In the genomic region with DNA sequence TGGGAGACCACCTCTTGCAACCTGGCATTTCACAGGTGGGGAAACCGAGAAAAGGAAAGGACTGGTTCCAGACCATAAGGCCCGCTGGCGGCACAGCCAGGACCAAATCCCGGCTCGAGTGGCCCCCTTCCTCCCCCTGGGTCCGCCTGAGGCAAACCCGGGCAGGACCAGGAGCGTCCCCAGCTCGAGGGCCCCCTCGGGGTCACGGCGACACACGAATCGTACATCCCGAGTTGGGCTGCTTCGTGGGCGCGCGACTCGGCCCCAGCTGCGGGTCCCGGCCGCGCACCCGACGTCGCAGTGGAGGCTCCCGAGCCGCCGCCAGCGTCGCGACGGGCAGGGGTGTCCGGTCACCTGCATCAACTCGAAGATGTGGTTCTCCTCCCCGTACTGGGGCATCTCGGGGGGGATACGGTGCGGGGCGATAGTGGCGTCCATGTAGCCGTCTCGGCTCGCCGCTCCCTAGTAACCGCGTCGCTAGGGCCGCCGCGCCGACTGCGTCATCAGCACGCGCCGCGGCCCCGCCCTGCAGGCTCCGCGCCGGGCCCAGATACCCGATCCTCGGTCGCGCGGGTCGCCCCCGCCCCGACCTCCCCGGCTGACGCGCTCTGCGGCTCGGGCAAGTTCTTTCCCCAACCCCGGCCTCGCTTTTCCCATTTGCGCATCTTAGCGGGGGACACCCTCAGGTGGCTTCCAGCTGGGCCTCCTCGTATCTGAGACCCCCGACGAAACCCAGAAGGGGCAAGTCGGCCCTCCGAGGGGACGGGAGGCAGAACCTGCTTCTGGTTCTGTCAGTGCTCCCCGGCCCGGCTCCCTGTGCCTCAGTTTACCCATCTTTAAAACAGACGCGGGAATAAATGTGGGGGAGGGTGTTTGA, we compare ENCODE assay signal across 8 cellular contexts. TPM values are rescaled to one million over a fixed set of nuclear protein-coding genes. Genes with fewer than 3 reads are reported as not detected.
DNase-seq lines count a peak whose midpoint lies in the region; ATAC-seq and TF ChIP-seq lines count a peak whose summit lies in the region.

A gene with protein sequence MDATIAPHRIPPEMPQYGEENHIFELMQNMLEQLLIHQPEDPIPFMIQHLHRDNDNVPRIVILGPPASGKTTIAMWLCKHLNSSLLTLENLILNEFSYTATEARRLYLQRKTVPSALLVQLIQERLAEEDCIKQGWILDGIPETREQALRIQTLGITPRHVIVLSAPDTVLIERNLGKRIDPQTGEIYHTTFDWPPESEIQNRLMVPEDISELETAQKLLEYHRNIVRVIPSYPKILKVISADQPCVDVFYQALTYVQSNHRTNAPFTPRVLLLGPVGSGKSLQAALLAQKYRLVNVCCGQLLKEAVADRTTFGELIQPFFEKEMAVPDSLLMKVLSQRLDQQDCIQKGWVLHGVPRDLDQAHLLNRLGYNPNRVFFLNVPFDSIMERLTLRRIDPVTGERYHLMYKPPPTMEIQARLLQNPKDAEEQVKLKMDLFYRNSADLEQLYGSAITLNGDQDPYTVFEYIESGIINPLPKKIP (minus strand): TSS at position 467 of the 877 bp plus-strand sequence. CDS start 29 bp downstream, at position 438.

- H3K36me3 Mint-ChIP-seq in natural killer cell, result no peaks in the 10 kb centered on the region
- no peaks in the 10 kb centered on the region for H3K36me3 Mint-ChIP-seq in stimulated activated naive B cell treated with anti-CD40 and anti-IgM and Interleukin-4, amounts not matched to agents 10 μg/mL and 1 μg/mL and 100 μg/mL, for 72 hours

- H3K4me3 Mint-ChIP-seq in natural killer cell, result peak within 1 kb of the TSS; percentile 86
- H3K4me3 Mint-ChIP-seq in stimulated activated naive B cell treated with anti-CD40 and anti-IgM and Interleukin-4, amounts not matched to agents 10 μg/mL and 1 μg/mL and 100 μg/mL, for 72 hours, result peak within 1 kb of the TSS; percentile 84

- H3K4me3 ChIP-seq in Panc1 (ENCODE audit: low read depth in 2 of 2, low read length in 2 of 2) (peak within 1 kb of the TSS; percentile 92 to 95), fibroblast of the aortic adventitia (ENCODE audit: low read depth, low read length) (peak within 1 kb of the TSS; percentile 96)

- TF ChIP-seq CTCF in Panc1 (IDR thresholded peaks at IDR 0.05) (no peak), fibroblast of the aortic adventitia (IDR thresholded peaks at IDR 0.05; ENCODE audit: insufficient read depth, low read length) (no peak), natural killer cell (IDR thresholded peaks at IDR 0.05) (no peak)

- CTCF ChIA-PET in Panc1 (lab: Charles Lee), result no interaction called here

- peak within 1 kb of the TSS; percentile 74 to 84 for H3K27ac Mint-ChIP-seq in natural killer cell
- H3K27ac Mint-ChIP-seq in stimulated activated naive B cell treated with anti-CD40 and anti-IgM and Interleukin-4, amounts not matched to agents 10 μg/mL and 1 μg/mL and 100 μg/mL, for 72 hours, result peak within 1 kb of the TSS; percentile 84

- peaks cover 6% of the 10 kb centered on the region for H3K4me1 ChIP-seq in Panc1 (ENCODE audit: control insufficient read depth, insufficient read depth, low read length)

- in situ Hi-C loops in Panc1 (cut with HindIII; ENCODE audit: low pct_unique_long_range_greater_than_20kb, low sequenced_read_pairs), result no loop called here

- H3K4me1 Mint-ChIP-seq in natural killer cell, result peaks cover 21 to 29% of the 10 kb centered on the region in 2 donors
- peaks cover 23 to 43% of the 10 kb centered on the region in 2 donors for H3K4me1 Mint-ChIP-seq in stimulated activated naive B cell treated with anti-CD40 and anti-IgM and Interleukin-4, amounts not matched to agents 10 μg/mL and 1 μg/mL and 100 μg/mL, for 72 hours

- DNase-seq in AG08395 (ENCODE audit: low spot score) (peak; percentile 94), HK-2 (ENCODE audit: unreplicated experiment) (peak; percentile 65), Panc1 (ENCODE audit: low read depth, low spot score) (no peak), fibroblast of the aortic adventitia (ENCODE audit: low read depth) (peak; percentile 66), natural killer cell (peak; percentile 82)
- DNase-seq in activated effector memory CD4-positive, alpha-beta T cell treated with Interleukin-2 at 50 U/mL for 16 hours, result peak; percentile 61
- DNase-seq in stimulated activated naive B cell treated with anti-CD40 and anti-IgM and Interleukin-4, amounts not matched to agents 10 μg/mL and 1 μg/mL and 100 μg/mL, for 72 hours, result peak; percentile 73

- no peaks in the 10 kb centered on the region for H3K9me3 Mint-ChIP-seq in natural killer cell
- H3K9me3 Mint-ChIP-seq in stimulated activated naive B cell treated with anti-CD40 and anti-IgM and Interleukin-4, amounts not matched to agents 10 μg/mL and 1 μg/mL and 100 μg/mL, for 72 hours, result no peaks in the 10 kb centered on the region

- intact Hi-C loops in Panc1 (cut with micrococcal nuclease; ENCODE audit: unreplicated experiment) (no loop called here), natural killer cell (cut with micrococcal nuclease) (loop anchor here (1.0 kb wide), 2 partner anchors 66 to 208 kb away; a partner anchor contains a TSS)

- peak within 1 kb of the TSS; percentile 81 for H3K27ac ChIP-seq in Panc1 (ENCODE audit: low read length)

- POLR2A ChIA-PET in Panc1 (lab: Charles Lee), result no interaction called here

- peaks cover 0 to 6% of the 10 kb centered on the region in 2 donors for H3K27me3 Mint-ChIP-seq in natural killer cell (ENCODE audit: low read depth in 2 of 2)
- H3K27me3 Mint-ChIP-seq in stimulated activated naive B cell treated with anti-CD40 and anti-IgM and Interleukin-4, amounts not matched to agents 10 μg/mL and 1 μg/mL and 100 μg/mL, for 72 hours, result no peaks in the 10 kb centered on the region

- H3K27me3 ChIP-seq in Panc1 (ENCODE audit: control insufficient read depth, insufficient read depth, low read length), result no peaks in the 10 kb centered on the region

- H3K9me3 ChIP-seq in Panc1 (ENCODE audit: control insufficient read depth, insufficient read depth, low read depth, low read length), result no peaks in the 10 kb centered on the region

- no peaks in the 10 kb centered on the region; the same call in 1 of the 2 replicates for H3K36me3 ChIP-seq in Panc1 (ENCODE audit: control insufficient read depth, insufficient read depth, low read length)

- ATAC-seq in GM18861 (IDR thresholded peaks at IDR 0.05; ENCODE audit: unreplicated experiment), result peak; percentile 59
- peak; percentile 92 for ATAC-seq in Panc1
- ATAC-seq in natural killer cell, result peak; percentile 81 to 90 (median 89)
- peak; percentile 91 to 92 for ATAC-seq in stimulated activated naive B cell treated with anti-CD40 and anti-IgM and Interleukin-4, amounts not matched to agents 10 μg/mL and 1 μg/mL and 100 μg/mL, for 72 hours (replicated peaks)

- BruUV-seq in Panc1 (replicated peaks; lab: Mats Ljungman, UMichigan), result no TSS peak

RNA-seq across cellular contexts. Expression of the gene that starts here (rescaled TPM):
- total RNA-seq in Panc1 (2021; ENCODE audit: unreplicated experiment), result 0.39 TPM
- polyA plus RNA-seq in Panc1 (2012; ENCODE audit: insufficient read length), result 0.73 TPM
- total RNA-seq in fibroblast of the aortic adventitia (ENCODE audit: low replicate concordance), result 0.18 TPM in 1 of 2 replicates, not detected in the other
- total RNA-seq in natural killer cell, result under 1 TPM; 0.14 to 0.21 (median 0.18) TPM

Comparison
In these comparisons a context has a peak if more than half of its experiments do, and no peak if none do; other contexts are left out.
1. Peak in ATAC-seq, H3K4me3 ChIP-seq and H3K27ac ChIP-seq in Panc1; RNA of the gene not detected or under 1 TPM.
2. Peak in DNase-seq and H3K4me3 ChIP-seq in fibroblast of the aortic adventitia; RNA of the gene not detected or under 1 TPM.
3. Peak in DNase-seq and ATAC-seq in natural killer cell; RNA of the gene not detected or under 1 TPM.